ENCODE assay signal across 1 cellular context in genomic region chr1:146409817-146410441, GRCh38.
TF ChIP-seq lines count a peak whose summit lies in the region.

No MANE protein-coding gene starts in this region.

TF ChIP-seq in K562, 482 proteins besides CTCF, POLR2A, EP300 and RAD21 (continued from another document and continues in another):
- peak; percentile 98 for TF ChIP-seq PATZ1 (CRISPR knock-in tag; IDR thresholded peaks at IDR 0.05; ENCODE audit: borderline replicate concordance)
- peak; percentile 100 for TF ChIP-seq POLR2B (IDR thresholded peaks at IDR 0.05; ENCODE audit: low read depth, partially characterized antibody)
- peak; percentile 100 for TF ChIP-seq THRB (CRISPR knock-in tag; conservative IDR thresholded peaks at IDR 0.05)
- TF ChIP-seq GABPB1 (CRISPR knock-in tag; IDR thresholded peaks at IDR 0.05) = peak; percentile 52; the same call in 1 of the 2 replicates
- TF ChIP-seq TARDBP (IDR thresholded peaks at IDR 0.05) = peak; percentile 40; the same call in 1 of the 2 replicates
- peak; percentile 48; the same call in 1 of the 2 replicates for TF ChIP-seq CEBPG (CRISPR knock-in tag; IDR thresholded peaks at IDR 0.05)
- 0 out of 4 replicates have a peak, but pooled peaks have one; percentile 24 to 32 for TF ChIP-seq CEBPG (tag; conservative IDR thresholded peaks at IDR 0.05 in 1 of 2, IDR thresholded peaks at IDR 0.05 in 1 of 2)
- peak; percentile 70; the same call in 1 of the 2 replicates for TF ChIP-seq TSHZ1 (CRISPR knock-in tag; IDR thresholded peaks at IDR 0.05)
- 0 out of 2 replicates have a peak, but pooled peaks have one; percentile 15 for TF ChIP-seq ZNF311 (CRISPR knock-in tag; IDR thresholded peaks at IDR 0.05)
- TF ChIP-seq ZFP30 (CRISPR knock-in tag; IDR thresholded peaks at IDR 0.05; ENCODE audit: borderline replicate concordance) = peak; percentile 95; the same call in 1 of the 2 replicates
- peak in 1 of 2 experiments; percentile 84; a peak in 2 of 4 replicates for TF ChIP-seq FOXA3 (CRISPR knock-in tag; conservative IDR thresholded peaks at IDR 0.05 in 1 of 2, IDR thresholded peaks at IDR 0.05 in 1 of 2)
- TF ChIP-seq ELF4 (CRISPR knock-in tag; IDR thresholded peaks at IDR 0.05) = peak; percentile 100
- TF ChIP-seq ZBTB34 (CRISPR knock-in tag; IDR thresholded peaks at IDR 0.05) = peak; percentile 76; the same call in 1 of the 2 replicates
- TF ChIP-seq HDAC6 (IDR thresholded peaks at IDR 0.05; ENCODE audit: low read depth, low read length) = peak; percentile 94
- peak; percentile 97 for TF ChIP-seq RUNX1 (IDR thresholded peaks at IDR 0.05; ENCODE audit: low read depth)
- peak; percentile 98 for TF ChIP-seq ZNF445 (CRISPR knock-in tag; IDR thresholded peaks at IDR 0.05; ENCODE audit: low read depth)
- TF ChIP-seq ZNF318 (IDR thresholded peaks at IDR 0.05; ENCODE audit: borderline replicate concordance in 1 of 2, low read depth in 1 of 2) = peak in 1 of 2 experiments; percentile 93; a peak in 2 of 4 replicates
- TF ChIP-seq GMEB1 (CRISPR knock-in tag; IDR thresholded peaks at IDR 0.05) = peak; percentile 29; the same call in 1 of the 2 replicates
- 0 out of 2 replicates have a peak, but pooled peaks have one; percentile 33 for TF ChIP-seq ZBTB2 (IDR thresholded peaks at IDR 0.05)
- TF ChIP-seq ZSCAN29 (IDR thresholded peaks at IDR 0.05) = peak; percentile 81; the same call in 1 of the 2 replicates
- TF ChIP-seq ILF3 (IDR thresholded peaks at IDR 0.05; ENCODE audit: borderline replicate concordance) = peak; percentile 100
- TF ChIP-seq NR4A1 (CRISPR knock-in tag; IDR thresholded peaks at IDR 0.05) = peak; percentile 79; the same call in 1 of the 2 replicates
- TF ChIP-seq NR4A1 (tag; IDR thresholded peaks at IDR 0.05) = 0 out of 2 replicates have a peak, but pooled peaks have one; percentile 32
- peak; percentile 59 for TF ChIP-seq ZNF239 (CRISPR knock-in tag; IDR thresholded peaks at IDR 0.05)
- TF ChIP-seq ZBTB9 (CRISPR knock-in tag; IDR thresholded peaks at IDR 0.05) = peak; percentile 99
- peak; percentile 94 for TF ChIP-seq NCOA4 (IDR thresholded peaks at IDR 0.05; ENCODE audit: partially characterized antibody)
- TF ChIP-seq NBN (IDR thresholded peaks at IDR 0.05; ENCODE audit: low read depth) = peak; percentile 79; the same call in 1 of the 2 replicates
- TF ChIP-seq ZNF175 (CRISPR knock-in tag; IDR thresholded peaks at IDR 0.05; ENCODE audit: low read depth) = peak; percentile 60; the same call in 1 of the 2 replicates
- 0 out of 2 replicates have a peak, but pooled peaks have one; percentile 22 for TF ChIP-seq NR1H2 (CRISPR knock-in tag; IDR thresholded peaks at IDR 0.05)
- peak; percentile 83 for TF ChIP-seq BCL6 (CRISPR knock-in tag; IDR thresholded peaks at IDR 0.05)
- TF ChIP-seq SNIP1 (IDR thresholded peaks at IDR 0.05; ENCODE audit: low read depth) = peak; percentile 73
- TF ChIP-seq STAT5A (IDR thresholded peaks at IDR 0.05; ENCODE audit: borderline replicate concordance, low read length) = peak; percentile 65; the same call in 1 of the 2 replicates
- TF ChIP-seq TCFL5 (CRISPR knock-in tag; conservative IDR thresholded peaks at IDR 0.05) = peak; percentile 90
- 0 out of 2 replicates have a peak, but pooled peaks have one; percentile 31 for TF ChIP-seq SMARCE1 (IDR thresholded peaks at IDR 0.05)
